Comparison of ENCODE assay signal across 2 cellular contexts in the genomic region with DNA sequence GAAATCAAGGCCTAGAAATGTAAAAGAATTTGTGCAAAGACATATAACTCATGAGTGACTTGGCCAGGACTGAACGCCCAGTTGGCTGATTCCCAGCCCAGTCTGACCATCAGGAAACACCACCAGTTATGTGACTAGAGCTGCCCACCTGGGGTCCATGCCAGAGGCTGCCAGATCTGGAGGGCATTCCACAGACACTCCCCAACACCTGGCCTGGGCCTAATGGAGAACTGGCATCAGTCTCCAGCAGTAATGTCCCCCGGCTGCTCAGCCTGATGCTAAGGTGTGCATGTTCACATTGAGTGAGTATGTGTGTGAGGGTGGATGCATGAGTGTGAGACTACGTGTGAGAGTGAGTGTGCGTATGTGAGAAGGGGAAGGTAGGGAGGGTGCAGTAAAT.
TF ChIP-seq lines count a peak whose summit lies in the region.

No MANE protein-coding gene starts in this region.

TF ChIP-seq in HepG2, 621 proteins besides CTCF, POLR2A, EP300 and RAD21:
- TF ChIP-seq DR1 (CRISPR knock-in tag; IDR thresholded peaks at IDR 0.05) (no peak), ZNF629 (CRISPR knock-in tag; conservative IDR thresholded peaks at IDR 0.05) (0 out of 2 replicates have a peak, but pooled peaks have one; percentile 20)

TF ChIP-seq in H1, 55 proteins besides CTCF, POLR2A, EP300 and RAD21:
- TF ChIP-seq, protein P1, sequence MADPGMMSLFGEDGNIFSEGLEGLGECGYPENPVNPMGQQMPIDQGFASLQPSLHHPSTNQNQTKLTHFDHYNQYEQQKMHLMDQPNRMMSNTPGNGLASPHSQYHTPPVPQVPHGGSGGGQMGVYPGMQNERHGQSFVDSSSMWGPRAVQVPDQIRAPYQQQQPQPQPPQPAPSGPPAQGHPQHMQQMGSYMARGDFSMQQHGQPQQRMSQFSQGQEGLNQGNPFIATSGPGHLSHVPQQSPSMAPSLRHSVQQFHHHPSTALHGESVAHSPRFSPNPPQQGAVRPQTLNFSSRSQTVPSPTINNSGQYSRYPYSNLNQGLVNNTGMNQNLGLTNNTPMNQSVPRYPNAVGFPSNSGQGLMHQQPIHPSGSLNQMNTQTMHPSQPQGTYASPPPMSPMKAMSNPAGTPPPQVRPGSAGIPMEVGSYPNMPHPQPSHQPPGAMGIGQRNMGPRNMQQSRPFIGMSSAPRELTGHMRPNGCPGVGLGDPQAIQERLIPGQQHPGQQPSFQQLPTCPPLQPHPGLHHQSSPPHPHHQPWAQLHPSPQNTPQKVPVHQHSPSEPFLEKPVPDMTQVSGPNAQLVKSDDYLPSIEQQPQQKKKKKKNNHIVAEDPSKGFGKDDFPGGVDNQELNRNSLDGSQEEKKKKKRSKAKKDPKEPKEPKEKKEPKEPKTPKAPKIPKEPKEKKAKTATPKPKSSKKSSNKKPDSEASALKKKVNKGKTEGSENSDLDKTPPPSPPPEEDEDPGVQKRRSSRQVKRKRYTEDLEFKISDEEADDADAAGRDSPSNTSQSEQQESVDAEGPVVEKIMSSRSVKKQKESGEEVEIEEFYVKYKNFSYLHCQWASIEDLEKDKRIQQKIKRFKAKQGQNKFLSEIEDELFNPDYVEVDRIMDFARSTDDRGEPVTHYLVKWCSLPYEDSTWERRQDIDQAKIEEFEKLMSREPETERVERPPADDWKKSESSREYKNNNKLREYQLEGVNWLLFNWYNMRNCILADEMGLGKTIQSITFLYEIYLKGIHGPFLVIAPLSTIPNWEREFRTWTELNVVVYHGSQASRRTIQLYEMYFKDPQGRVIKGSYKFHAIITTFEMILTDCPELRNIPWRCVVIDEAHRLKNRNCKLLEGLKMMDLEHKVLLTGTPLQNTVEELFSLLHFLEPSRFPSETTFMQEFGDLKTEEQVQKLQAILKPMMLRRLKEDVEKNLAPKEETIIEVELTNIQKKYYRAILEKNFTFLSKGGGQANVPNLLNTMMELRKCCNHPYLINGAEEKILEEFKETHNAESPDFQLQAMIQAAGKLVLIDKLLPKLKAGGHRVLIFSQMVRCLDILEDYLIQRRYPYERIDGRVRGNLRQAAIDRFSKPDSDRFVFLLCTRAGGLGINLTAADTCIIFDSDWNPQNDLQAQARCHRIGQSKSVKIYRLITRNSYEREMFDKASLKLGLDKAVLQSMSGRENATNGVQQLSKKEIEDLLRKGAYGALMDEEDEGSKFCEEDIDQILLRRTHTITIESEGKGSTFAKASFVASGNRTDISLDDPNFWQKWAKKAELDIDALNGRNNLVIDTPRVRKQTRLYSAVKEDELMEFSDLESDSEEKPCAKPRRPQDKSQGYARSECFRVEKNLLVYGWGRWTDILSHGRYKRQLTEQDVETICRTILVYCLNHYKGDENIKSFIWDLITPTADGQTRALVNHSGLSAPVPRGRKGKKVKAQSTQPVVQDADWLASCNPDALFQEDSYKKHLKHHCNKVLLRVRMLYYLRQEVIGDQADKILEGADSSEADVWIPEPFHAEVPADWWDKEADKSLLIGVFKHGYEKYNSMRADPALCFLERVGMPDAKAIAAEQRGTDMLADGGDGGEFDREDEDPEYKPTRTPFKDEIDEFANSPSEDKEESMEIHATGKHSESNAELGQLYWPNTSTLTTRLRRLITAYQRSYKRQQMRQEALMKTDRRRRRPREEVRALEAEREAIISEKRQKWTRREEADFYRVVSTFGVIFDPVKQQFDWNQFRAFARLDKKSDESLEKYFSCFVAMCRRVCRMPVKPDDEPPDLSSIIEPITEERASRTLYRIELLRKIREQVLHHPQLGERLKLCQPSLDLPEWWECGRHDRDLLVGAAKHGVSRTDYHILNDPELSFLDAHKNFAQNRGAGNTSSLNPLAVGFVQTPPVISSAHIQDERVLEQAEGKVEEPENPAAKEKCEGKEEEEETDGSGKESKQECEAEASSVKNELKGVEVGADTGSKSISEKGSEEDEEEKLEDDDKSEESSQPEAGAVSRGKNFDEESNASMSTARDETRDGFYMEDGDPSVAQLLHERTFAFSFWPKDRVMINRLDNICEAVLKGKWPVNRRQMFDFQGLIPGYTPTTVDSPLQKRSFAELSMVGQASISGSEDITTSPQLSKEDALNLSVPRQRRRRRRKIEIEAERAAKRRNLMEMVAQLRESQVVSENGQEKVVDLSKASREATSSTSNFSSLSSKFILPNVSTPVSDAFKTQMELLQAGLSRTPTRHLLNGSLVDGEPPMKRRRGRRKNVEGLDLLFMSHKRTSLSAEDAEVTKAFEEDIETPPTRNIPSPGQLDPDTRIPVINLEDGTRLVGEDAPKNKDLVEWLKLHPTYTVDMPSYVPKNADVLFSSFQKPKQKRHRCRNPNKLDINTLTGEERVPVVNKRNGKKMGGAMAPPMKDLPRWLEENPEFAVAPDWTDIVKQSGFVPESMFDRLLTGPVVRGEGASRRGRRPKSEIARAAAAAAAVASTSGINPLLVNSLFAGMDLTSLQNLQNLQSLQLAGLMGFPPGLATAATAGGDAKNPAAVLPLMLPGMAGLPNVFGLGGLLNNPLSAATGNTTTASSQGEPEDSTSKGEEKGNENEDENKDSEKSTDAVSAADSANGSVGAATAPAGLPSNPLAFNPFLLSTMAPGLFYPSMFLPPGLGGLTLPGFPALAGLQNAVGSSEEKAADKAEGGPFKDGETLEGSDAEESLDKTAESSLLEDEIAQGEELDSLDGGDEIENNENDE (IDR thresholded peaks at IDR 0.05; ENCODE audit: insufficient replicate concordance, low read length), result no peak
- no peak for TF ChIP-seq POU5F1 (IDR thresholded peaks at IDR 0.05; ENCODE audit: low read depth, low read length)
- no peak for TF ChIP-seq SP4 (IDR thresholded peaks at IDR 0.05; ENCODE audit: low read length)
- no peak for TF ChIP-seq TAF7 (optimal IDR thresholded peaks at IDR 0.05; ENCODE audit: borderline replicate concordance, low read depth, low read length)
- TF ChIP-seq SP2 (IDR thresholded peaks at IDR 0.05; ENCODE audit: low read length), result no peak
- TF ChIP-seq JUND (IDR thresholded peaks at IDR 0.05; ENCODE audit: low read length), result no peak
- no peak for TF ChIP-seq GTF2F1 (IDR thresholded peaks at IDR 0.05; ENCODE audit: borderline replicate concordance, low read depth, low read length)
- no peak for TF ChIP-seq BRCA1 (IDR thresholded peaks at IDR 0.05; ENCODE audit: low read depth, low read length)
- no peak for TF ChIP-seq CREB1 (IDR thresholded peaks at IDR 0.05)
- no peak for TF ChIP-seq CEBPB (IDR thresholded peaks at IDR 0.05; ENCODE audit: low read depth, low read length)
- TF ChIP-seq HDAC2 (IDR thresholded peaks at IDR 0.05; ENCODE audit: borderline replicate concordance in 1 of 2, low read depth in 2 of 2, low read length in 2 of 2), result no peak
- no peak for TF ChIP-seq CBX5 (IDR thresholded peaks at IDR 0.05; ENCODE audit: low read depth, low read length)
- no peak for TF ChIP-seq NRF1 (IDR thresholded peaks at IDR 0.05; ENCODE audit: low read depth, low read length)
- no peak for TF ChIP-seq SIRT6 (IDR thresholded peaks at IDR 0.05; ENCODE audit: low read length)
- TF ChIP-seq KDM4A (IDR thresholded peaks at IDR 0.05; ENCODE audit: low read depth, low read length, severe bottlenecking), result no peak
- TF ChIP-seq CHD1 (IDR thresholded peaks at IDR 0.05; ENCODE audit: low read depth, low read length), result no peak
- no peak for TF ChIP-seq SP1 (IDR thresholded peaks at IDR 0.05; ENCODE audit: low read depth, low read length)
- no peak for TF ChIP-seq KDM1A (IDR thresholded peaks at IDR 0.05; ENCODE audit: borderline replicate concordance, low read length)
- TF ChIP-seq CTBP2 (IDR thresholded peaks at IDR 0.05; ENCODE audit: borderline replicate concordance, insufficient read depth, insufficient read length, low read length), result no peak
- TF ChIP-seq TAF1 (IDR thresholded peaks at IDR 0.05; ENCODE audit: low read depth, low read length), result no peak
